Comparison of ENCODE assay signal across 8 cellular contexts in genomic region chr6:49462599-49462926, GRCh38. TPM values are rescaled to one million over a fixed set of nuclear protein-coding genes. Genes with fewer than 3 reads are reported as not detected.
DNase-seq lines count a peak whose midpoint lies in the region; ATAC-seq, FAIRE-seq and TF ChIP-seq lines count a peak whose summit lies in the region.

No MANE protein-coding gene starts in this region.

- FAIRE-seq in D721Med (lab: Jason Lieb, UNC): no peak

- POLR2A ChIA-PET in Caco-2 (lab: Charles Lee): no interaction called here

- peaks cover 8% of the 10 kb centered on the region for H3K36me3 Mint-ChIP-seq in Caco-2 (ENCODE audit: insufficient read depth, unreplicated experiment)
- no peaks in the 10 kb centered on the region for H3K36me3 Mint-ChIP-seq in chondrocyte (ENCODE audit: low read depth)

- BruUV-seq in Caco-2 (replicated peaks; lab: Mats Ljungman, UMichigan): TSS peak; percentile 70

- CTCF ChIA-PET in Caco-2 (lab: Charles Lee): no interaction called here

- DNase-seq in Caco-2: peak in 1 of 2 experiments; percentile 4
- DNase-seq in LNCaP clone FGC (ENCODE audit: low read depth): no peak
- no peak for DNase-seq in chondrocyte (ENCODE audit: low spot score)
- DNase-seq in MV-4-11 (lab: John Stamatoyannopoulos, UW): no peak
- DNase-seq in posterior vena cava (ENCODE audit: low spot score): no peak
- no peak for DNase-seq in D721Med (ENCODE audit: insufficient read length, low spot score)

- H3K9me3 Mint-ChIP-seq in Caco-2 (ENCODE audit: unreplicated experiment): no peaks in the 10 kb centered on the region
- no peaks in the 10 kb centered on the region for H3K9me3 Mint-ChIP-seq in chondrocyte (ENCODE audit: low read depth)

- H3K27me3 ChIP-seq in Caco-2 (replicated peaks; ENCODE audit: control insufficient read depth, insufficient read depth, low read length) (no peaks in the 10 kb centered on the region), mucosa of stomach (ENCODE audit: control insufficient read depth, insufficient read depth, low read length) (no peaks in the 10 kb centered on the region)

- H3K4me3 ChIP-seq in Caco-2 (ENCODE audit: low read depth, low read length) (peak overlapping the region; percentile 53), LNCaP clone FGC (ENCODE audit: low read depth, low read length) (peak overlapping the region; percentile 72), mucosa of stomach (ENCODE audit: low read length) (peak overlapping the region; percentile 98)

- H3K9me3 ChIP-seq in Caco-2 (no peaks in the 10 kb centered on the region), mucosa of stomach (ENCODE audit: control insufficient read depth, low read length) (no peaks in the 10 kb centered on the region)

- H3K9ac ChIP-seq in mucosa of stomach (ENCODE audit: low read length): peak overlapping the region; percentile 85

- H3K4me1 Mint-ChIP-seq in Caco-2 (ENCODE audit: low read depth, unreplicated experiment) (no peaks in the 10 kb centered on the region), chondrocyte (ENCODE audit: low read depth) (peaks cover 26% of the 10 kb centered on the region)

- H3K36me3 ChIP-seq in Caco-2 (ENCODE audit: control insufficient read depth, insufficient read depth, low read length) (no peaks in the 10 kb centered on the region), mucosa of stomach (ENCODE audit: control insufficient read depth, insufficient read depth, low read length) (no peaks in the 10 kb centered on the region)

- no peaks in the 10 kb centered on the region for H3K27me3 Mint-ChIP-seq in Caco-2 (ENCODE audit: insufficient read depth, unreplicated experiment)
- H3K27me3 Mint-ChIP-seq in chondrocyte (ENCODE audit: low read depth): no peaks in the 10 kb centered on the region

- TF ChIP-seq CTCF in Caco-2 (IDR thresholded peaks at IDR 0.05; ENCODE audit: insufficient read depth in 1 of 2, low read depth in 1 of 2, low read length in 1 of 2, severe bottlenecking in 1 of 2, unreplicated experiment in 1 of 2) (no peak), LNCaP clone FGC (IDR thresholded peaks at IDR 0.05; ENCODE audit: control insufficient read depth, extremely low read depth, insufficient read depth) (no peak), chondrocyte (IDR thresholded peaks at IDR 0.05) (no peak), D721Med (IDR thresholded peaks at IDR 0.05; ENCODE audit: insufficient read depth, missing control alignments) (no peak)

- H3K4me3 Mint-ChIP-seq in Caco-2 (ENCODE audit: unreplicated experiment) (peak overlapping the region; percentile 86), chondrocyte (ENCODE audit: unreplicated experiment) (peak overlapping the region; percentile 96)

- H3K27ac Mint-ChIP-seq in Caco-2 (ENCODE audit: unreplicated experiment) (peak overlapping the region; percentile 99), chondrocyte (ENCODE audit: unreplicated experiment) (peak overlapping the region; percentile 93)

- peaks cover 5% of the 10 kb centered on the region; the same call in 1 of the 2 replicates for H3K4me1 ChIP-seq in Caco-2
- peaks cover 8% of the 10 kb centered on the region for H3K4me1 ChIP-seq in mucosa of stomach (ENCODE audit: control insufficient read depth, insufficient read depth, low read length)

- intact Hi-C loops in Caco-2 (cut with micrococcal nuclease; ENCODE audit: unreplicated experiment): loop anchor here (2.0 to 5.0 kb wide), 2 partner anchors 60 to 144 kb away; no protein-coding TSS in a partner anchor
- intact Hi-C loops in posterior vena cava (cut with DNase I): no loop called here

- ATAC-seq in GM21528 (IDR thresholded peaks at IDR 0.05; ENCODE audit: low FRiP score, unreplicated experiment): peak; percentile 27

RNA-seq across cellular contexts. Expression of gene MMUT, which starts 0.5 kb away (rescaled TPM):
- 11.1 and 12.1 TPM in 2 replicates for total RNA-seq in Caco-2 (2022)
- total RNA-seq in chondrocyte: 18.3 to 25.3 TPM (median 18.9 TPM) in 3 replicates
- 10 to 100 TPM; 18.8 to 19.0 TPM for total RNA-seq in posterior vena cava

RNA-seq across cellular contexts. Expression of gene CENPQ, which starts 0.6 kb away (rescaled TPM):
- total RNA-seq in Caco-2 (2022) (12.4 and 13.4 TPM in 2 replicates), chondrocyte (1.8 to 6.5 TPM (median 2.6 TPM) in 3 replicates), posterior vena cava (1 to 10 TPM; 4.8 to 5.2 TPM)

RNA-seq across cellular contexts. Expression of gene GLYATL3, which starts 37.2 kb away (rescaled TPM):
- total RNA-seq in Caco-2 (2022) (not detected in 2 replicates), chondrocyte (not detected in 3 replicates), posterior vena cava (not detected)
